Comparison of ENCODE assay signal across 9 cellular contexts in genomic region chr6:107820571-107821261, GRCh38. TPM values are rescaled to one million over a fixed set of nuclear protein-coding genes. Genes with fewer than 3 reads are reported as not detected.
DNase-seq lines count a peak whose midpoint lies in the region; ATAC-seq and TF ChIP-seq lines count a peak whose summit lies in the region.
"Had no signal": no experiment of that assay in that cellular context is flagged by ENCODE, and none has a peak within 500 bp of the region (broad histone marks: within the 10 kb centered on the region; RNA-seq: fewer than 3 reads in every experiment).

No MANE protein-coding gene starts in this region.

- H3K9me3 ChIP-seq in BLaER1 = no peaks in the 10 kb centered on the region

- H3K9ac ChIP-seq in BLaER1 = no peak overlapping the region

- H3K27ac ChIP-seq in BLaER1 (no peak overlapping the region), foreskin keratinocyte (no peak overlapping the region)

- H3K36me3 ChIP-seq in BLaER1 = no peaks in the 10 kb centered on the region

- H3K4me1 ChIP-seq in BLaER1 = peaks cover 12% of the 10 kb centered on the region
- peaks cover 20% of the 10 kb centered on the region for H3K4me1 ChIP-seq in foreskin keratinocyte

- H4K20me1 ChIP-seq in BLaER1 = peaks cover 8% of the 10 kb centered on the region; the same call in 1 of the 2 replicates

- H3K4me2 ChIP-seq in BLaER1 = peak overlapping the region; percentile 37

- ATAC-seq in foreskin keratinocyte (peak; percentile 16), GM19397 (IDR thresholded peaks at IDR 0.05; ENCODE audit: unreplicated experiment) (no peak), GM21447 (IDR thresholded peaks at IDR 0.05; ENCODE audit: unreplicated experiment) (no peak)
- ATAC-seq: GM12878 had no signal

- DNase-seq in NCI-H1436 treated with DMSO at 0.1 percent for 48 hours (lab: John Stamatoyannopoulos, UW) (peak; percentile 11), foreskin keratinocyte (peak in 1 of 2 donors; percentile 12), retinal pigment epithelial cell (ENCODE audit: low read depth) (no peak), HuH-7 (ENCODE audit: low spot score) (no peak)
- DNase-seq in activated T-cell treated with anti-CD3 and anti-CD28 coated beads, Interleukin-2, amount 50 U/mL, for 1 hour = peak; percentile 55

- H3K27me3 ChIP-seq in BLaER1 (peaks cover 60% of the 10 kb centered on the region), foreskin keratinocyte (peaks cover 15% of the 10 kb centered on the region)

- H3K4me3 ChIP-seq in BLaER1 = no peak overlapping the region
- peak overlapping the region; percentile 17 for H3K4me3 ChIP-seq in retinal pigment epithelial cell (ENCODE audit: low read length)
- H3K4me3 ChIP-seq: GM12878 had no signal

- TF ChIP-seq CTCF in foreskin keratinocyte (conservative IDR thresholded peaks at IDR 0.05) (no peak), retinal pigment epithelial cell (conservative IDR thresholded peaks at IDR 0.05; ENCODE audit: low read depth, low read length) (no peak)

RNA-seq across cellular contexts. Expression of gene SCML4, which starts 3.4 kb away (rescaled TPM):
- total RNA-seq in foreskin keratinocyte = not detected in 2 replicates
- polyA plus RNA-seq in foreskin keratinocyte = not detected in 2 replicates

Comparison
In these comparisons a context has a peak if more than half of its experiments do, and no peak if none do; other contexts are left out.
1. DNase-seq: peak in NCI-H1436 treated with DMSO at 0.1 percent for 48 hours (single experiment) and activated T-cell treated with anti-CD3 and anti-CD28 coated beads, Interleukin-2, amount 50 U/mL, for 1 hour (single experiment); none in retinal pigment epithelial cell (single experiment) and HuH-7 (single experiment).